In the genomic region with DNA sequence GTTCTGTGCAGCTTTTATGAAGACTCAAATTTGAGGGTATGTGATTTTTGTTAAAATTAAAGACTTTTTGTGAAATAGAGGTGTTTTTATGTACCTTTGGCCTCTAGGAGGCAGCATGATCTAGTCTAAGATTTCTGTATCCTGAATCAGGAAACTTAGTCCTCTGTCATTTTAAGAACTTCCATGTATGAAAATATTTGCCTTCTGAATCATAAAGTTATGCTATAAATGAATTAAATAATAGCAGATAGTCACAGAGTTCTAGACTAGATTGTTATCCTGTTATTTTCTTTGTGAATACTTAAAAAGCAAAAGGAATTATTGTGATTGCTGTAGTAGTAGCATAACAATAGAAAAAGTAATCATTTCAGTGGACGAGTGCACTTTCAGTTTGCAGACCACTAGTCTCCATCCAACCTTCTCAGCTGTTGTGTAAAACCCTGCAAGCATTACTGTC, we compare ENCODE assay signal across 8 cellular contexts. TPM values are rescaled to one million over a fixed set of nuclear protein-coding genes. Genes with fewer than 3 reads are reported as not detected.
DNase-seq lines count a peak whose midpoint lies in the region; ATAC-seq, FAIRE-seq and TF ChIP-seq lines count a peak whose summit lies in the region.

No MANE protein-coding gene starts in this region.

- H3K27me3 ChIP-seq in mucosa of stomach (ENCODE audit: control insufficient read depth, insufficient read depth, low read length), result no peaks in the 10 kb centered on the region

- H3K36me3 Mint-ChIP-seq in endothelial cell (ENCODE audit: low read depth, unreplicated experiment), result no peaks in the 10 kb centered on the region

- H3K4me1 Mint-ChIP-seq in endothelial cell (ENCODE audit: unreplicated experiment), result peaks cover 41% of the 10 kb centered on the region

- H3K9me3 ChIP-seq in mucosa of stomach (ENCODE audit: control insufficient read depth, low read length), result no peaks in the 10 kb centered on the region

- peak; percentile 74 for FAIRE-seq in GM12892 (lab: Jason Lieb, UNC)

- H3K27ac Mint-ChIP-seq in endothelial cell (ENCODE audit: unreplicated experiment), result peak overlapping the region; percentile 86

- H3K4me1 ChIP-seq in mucosa of stomach (ENCODE audit: control insufficient read depth, insufficient read depth, low read length), result peaks cover 30% of the 10 kb centered on the region

- DNase-seq in AG08396 (ENCODE audit: low spot score) (peak; percentile 54), GM12892 (ENCODE audit: insufficient read length) (no peak), LNCaP clone FGC (ENCODE audit: low read depth) (peak; percentile 59), SHP77 (lab: John Stamatoyannopoulos, UW) (peak; percentile 22 to 53), endothelial cell (ENCODE audit: low spot score) (peak; percentile 39), NK-92 (lab: John Stamatoyannopoulos, UW; ENCODE audit: unreplicated experiment) (no peak)

- no peak for ATAC-seq in HG02642 (IDR thresholded peaks at IDR 0.05; ENCODE audit: poor library complexity, unreplicated experiment)

- H3K36me3 ChIP-seq in mucosa of stomach (ENCODE audit: control insufficient read depth, insufficient read depth, low read length), result no peaks in the 10 kb centered on the region

- H3K4me3 ChIP-seq in LNCaP clone FGC (ENCODE audit: low read depth, low read length), result peak overlapping the region; percentile 33
- H3K4me3 ChIP-seq in mucosa of stomach (ENCODE audit: low read length), result no peak overlapping the region

- peak; percentile 63 for TF ChIP-seq CTCF in LNCaP clone FGC (IDR thresholded peaks at IDR 0.05; ENCODE audit: control insufficient read depth, extremely low read depth, insufficient read depth)
- peak; percentile 65 for TF ChIP-seq CTCF in endothelial cell (IDR thresholded peaks at IDR 0.05; ENCODE audit: unreplicated experiment)

- peaks cover 3% of the 10 kb centered on the region for H3K27me3 Mint-ChIP-seq in endothelial cell (ENCODE audit: unreplicated experiment)

- peak overlapping the region; percentile 3 for H3K9ac ChIP-seq in mucosa of stomach (ENCODE audit: low read length)

- TF ChIP-seq POLR2A in GM12892 (IDR thresholded peaks at IDR 0.05; ENCODE audit: low read depth, low read length), result no peak

- H3K4me3 Mint-ChIP-seq in endothelial cell (ENCODE audit: unreplicated experiment), result no peak overlapping the region

- no peaks in the 10 kb centered on the region for H3K9me3 Mint-ChIP-seq in endothelial cell (ENCODE audit: unreplicated experiment)

RNA-seq across cellular contexts. Expression of a gene that starts 56.3 kb away (rescaled TPM):
- polyA plus RNA-seq in GM12892 (2012; ENCODE audit: missing spikeins), result not detected
- total RNA-seq in endothelial cell (ENCODE audit: unreplicated experiment), result 17.2 TPM

Comparison
In these comparisons a context has a peak if more than half of its experiments do, and no peak if none do; other contexts are left out.
1. DNase-seq: peak in AG08396 (single experiment), LNCaP clone FGC (single experiment), SHP77 (2 of 2) and endothelial cell (single experiment); none in GM12892 (single experiment) and NK-92 (single experiment).